In genomic region chr15:80967451-80967850, GRCh38 we compare ENCODE assay signal across 13 cellular contexts. TPM values are rescaled to one million over a fixed set of nuclear protein-coding genes. Genes with fewer than 3 reads are reported as not detected.
DNase-seq lines count a peak whose midpoint lies in the region; TF ChIP-seq lines count a peak whose summit lies in the region.
"Had no signal": no experiment of that assay in that cellular context is flagged by ENCODE, and none has a peak within 500 bp of the region (broad histone marks: within the 10 kb centered on the region; RNA-seq: fewer than 3 reads in every experiment).

No MANE protein-coding gene starts in this region.

- WGBS in iPS DF 6.9 (ENCODE audit: insufficient coverage, insufficient read length): no CpG with 5 or more reads among the region's 3 CpGs
- 17% methylated on average over 3 of the region's 3 CpGs for WGBS in smooth muscle cell (ENCODE audit: low lambda C conversion rate)

- H3K4me3 Mint-ChIP-seq in activated naive CD4-positive, alpha-beta T cell treated with anti-CD3 and anti-CD28 coated beads for 36 hours: no peak overlapping the region
- H3K4me3 Mint-ChIP-seq: activated CD4-positive, alpha-beta memory T cell treated with anti-CD3 and anti-CD28 coated beads for 36 hours; activated naive CD8-positive, alpha-beta T cell; T-helper 17 cell had no signal

- H4K20me1 ChIP-seq in smooth muscle cell (ENCODE audit: low read depth): peaks cover 38% of the 10 kb centered on the region

- H3K27ac ChIP-seq in HUES6 (ENCODE audit: low read depth, low read length): peak overlapping the region; percentile 68
- no peak overlapping the region for H3K27ac ChIP-seq in iPS DF 6.9 (ENCODE audit: low read length)
- no peak overlapping the region for H3K27ac ChIP-seq in smooth muscle cell (ENCODE audit: low read depth)
- no peak overlapping the region for H3K27ac ChIP-seq in colonic mucosa

- H3K27ac Mint-ChIP-seq in activated naive CD4-positive, alpha-beta T cell treated with anti-CD3 and anti-CD28 coated beads for 36 hours: no peak overlapping the region
- H3K27ac Mint-ChIP-seq: activated CD4-positive, alpha-beta memory T cell treated with anti-CD3 and anti-CD28 coated beads for 36 hours; activated naive CD8-positive, alpha-beta T cell had no signal

- intact Hi-C loops in activated naive CD4-positive, alpha-beta T cell treated with anti-CD3 and anti-CD28 coated beads for 36 hours (cut with micrococcal nuclease): no loop called here
- intact Hi-C loops in colonic mucosa (cut with DNase I): no loop called here

- H3K9me3 ChIP-seq in HUES6 (ENCODE audit: control insufficient read depth, insufficient read depth, low read depth, low read length) (no peaks in the 10 kb centered on the region), iPS DF 6.9 (ENCODE audit: control insufficient read depth, insufficient read depth, low read length) (no peaks in the 10 kb centered on the region), smooth muscle cell (replicated peaks; ENCODE audit: low read depth) (no peaks in the 10 kb centered on the region), colonic mucosa (peaks cover 3% of the 10 kb centered on the region)

- H3K9ac ChIP-seq in HUES6 (ENCODE audit: low read length) (no peak overlapping the region), smooth muscle cell (ENCODE audit: low read depth) (no peak overlapping the region), colonic mucosa (ENCODE audit: low read depth in 2 of 2, low read length in 2 of 2) (no peak overlapping the region)

- H3K4me1 Mint-ChIP-seq in activated naive CD4-positive, alpha-beta T cell treated with anti-CD3 and anti-CD28 coated beads for 36 hours (ENCODE audit: low read depth): peaks cover 10% of the 10 kb centered on the region

- no peak for TF ChIP-seq CTCF in astrocyte of the cerebellum (IDR thresholded peaks at IDR 0.05; ENCODE audit: low read depth, low read length, missing control alignments)
- TF ChIP-seq CTCF in smooth muscle cell (IDR thresholded peaks at IDR 0.05; ENCODE audit: borderline replicate concordance, insufficient read depth, poor library complexity, severe bottlenecking): no peak
- no peak for TF ChIP-seq CTCF in colonic mucosa (IDR thresholded peaks at IDR 0.05)

- peak; percentile 85 for DNase-seq in astrocyte of the cerebellum (ENCODE audit: low read depth)
- peak; percentile 68 for DNase-seq in iPS DF 6.9 (ENCODE audit: low read depth, low spot score)
- no peak for DNase-seq in smooth muscle cell (lab: John Stamatoyannopoulos, UW; ENCODE audit: unreplicated experiment)
- no peak for DNase-seq in HEK293T (ENCODE audit: extremely low spot score)
- no peak for DNase-seq in activated naive CD4-positive, alpha-beta T cell treated with anti-CD3 and anti-CD28 coated beads for 36 hours
- no peak for DNase-seq in colonic mucosa
- DNase-seq in stimulated activated CD4-positive, alpha-beta T cell treated with anti-CD3 and anti-CD28 coated beads, Interleukin-4, amount 100 ng/mL, for 1 hour: no peak
- DNase-seq: activated CD4-positive, alpha-beta memory T cell treated with anti-CD3 and anti-CD28 coated beads for 36 hours; effector CD8-positive, alpha-beta T cell; Kasumi-1; T-helper 17 cell had no signal

- POLR2A ChIA-PET in HEK293T (lab: Yijun Ruan, JAX): no interaction called here

- H3K4me3 ChIP-seq in HUES6 (ENCODE audit: low read depth, low read length) (no peak overlapping the region), astrocyte of the cerebellum (ENCODE audit: low read depth, low read length) (no peak overlapping the region), iPS DF 6.9 (ENCODE audit: low read length) (no peak overlapping the region), smooth muscle cell (no peak overlapping the region), colonic mucosa (no peak overlapping the region)

- in situ Hi-C loops in astrocyte of the cerebellum (cut with HindIII; ENCODE audit: low sequenced_read_pairs): loop anchor here (5.0 to 10.0 kb wide), 3 partner anchors 103 to 363 kb away; no protein-coding TSS in a partner anchor

- H3K4me1 ChIP-seq in HUES6 (ENCODE audit: control insufficient read depth, insufficient read depth, low read length) (peaks cover 38% of the 10 kb centered on the region), iPS DF 6.9 (ENCODE audit: control insufficient read depth, insufficient read depth, low read length) (peaks cover 15% of the 10 kb centered on the region), smooth muscle cell (ENCODE audit: low read depth) (peaks cover 5% of the 10 kb centered on the region), colonic mucosa (no peaks in the 10 kb centered on the region)

- peaks cover 32% of the 10 kb centered on the region for H3K36me3 Mint-ChIP-seq in activated naive CD4-positive, alpha-beta T cell treated with anti-CD3 and anti-CD28 coated beads for 36 hours (ENCODE audit: low read depth)

- H3K79me2 ChIP-seq in smooth muscle cell (ENCODE audit: low read depth): no peaks in the 10 kb centered on the region

- H3K27me3 ChIP-seq in HUES6 (ENCODE audit: control insufficient read depth, insufficient read depth, low read length) (no peaks in the 10 kb centered on the region), iPS DF 6.9 (ENCODE audit: control insufficient read depth, insufficient read depth, low read length) (no peaks in the 10 kb centered on the region), smooth muscle cell (ENCODE audit: low read depth) (no peaks in the 10 kb centered on the region), colonic mucosa (no peaks in the 10 kb centered on the region)

- H3K36me3 ChIP-seq in HUES6 (ENCODE audit: control insufficient read depth, insufficient read depth, low read length) (peaks cover 9% of the 10 kb centered on the region), iPS DF 6.9 (ENCODE audit: control insufficient read depth, insufficient read depth, low read length) (peaks cover 3% of the 10 kb centered on the region; the same call in 1 of the 2 replicates), smooth muscle cell (ENCODE audit: low read depth) (no peaks in the 10 kb centered on the region), colonic mucosa (no peaks in the 10 kb centered on the region)

- no peak overlapping the region for H2AFZ ChIP-seq in smooth muscle cell (ENCODE audit: low read depth)

- no peaks in the 10 kb centered on the region for H3F3A ChIP-seq in smooth muscle cell (ENCODE audit: low read depth)

- peaks cover 3% of the 10 kb centered on the region for H3K9me3 Mint-ChIP-seq in activated naive CD4-positive, alpha-beta T cell treated with anti-CD3 and anti-CD28 coated beads for 36 hours

- peak overlapping the region; percentile 29 for H3K4me2 ChIP-seq in smooth muscle cell

- no peaks in the 10 kb centered on the region for H3K27me3 Mint-ChIP-seq in activated naive CD4-positive, alpha-beta T cell treated with anti-CD3 and anti-CD28 coated beads for 36 hours (ENCODE audit: low read depth)
- H3K27me3 Mint-ChIP-seq: activated CD4-positive, alpha-beta memory T cell treated with anti-CD3 and anti-CD28 coated beads for 36 hours; activated naive CD8-positive, alpha-beta T cell; T-helper 17 cell had no signal

- CTCF ChIA-PET in HEK293T (lab: Yijun Ruan, JAX): interaction anchor here (0.9 kb wide), 1 partner anchor 299 kb away, joined by 3 read pairs; no protein-coding TSS in a partner anchor
- CTCF ChIA-PET in activated naive CD4-positive, alpha-beta T cell treated with anti-CD3 and anti-CD28 coated beads for 36 hours (lab: Charles Lee): interaction anchor here (0.8 to 3.6 kb wide), 8 partner anchors 8 to 512 kb away, joined by 3 to 24 read pairs (median 3); partner anchors contain the start of gene CEMIP

TF ChIP-seq in HEK293T, 16 proteins besides CTCF, POLR2A, EP300 and RAD21:
- TF ChIP-seq BHLHE40 (IDR thresholded peaks at IDR 0.05; ENCODE audit: borderline replicate concordance) (no peak), ELF4 (IDR thresholded peaks at IDR 0.05) (no peak), FOXA1 (IDR thresholded peaks at IDR 0.05) (no peak), NFRKB (IDR thresholded peaks at IDR 0.05) (no peak), ZNF384 (IDR thresholded peaks at IDR 0.05) (no peak), CTBP1 (IDR thresholded peaks at IDR 0.05; ENCODE audit: borderline replicate concordance) (no peak), SUZ12 (IDR thresholded peaks at IDR 0.05) (no peak), FOXM1 (IDR thresholded peaks at IDR 0.05; ENCODE audit: borderline replicate concordance) (no peak), TARDBP (IDR thresholded peaks at IDR 0.05) (no peak), FOXK2 (IDR thresholded peaks at IDR 0.05) (no peak), L3MBTL2 (conservative IDR thresholded peaks at IDR 0.05) (no peak), HDGF (IDR thresholded peaks at IDR 0.05; ENCODE audit: borderline replicate concordance) (no peak)

RNA-seq across cellular contexts. Expression of gene MESD, which starts 22.2 kb away (rescaled TPM):
- total RNA-seq in smooth muscle cell (20.1 and 25.6 TPM in 2 replicates), colonic mucosa (10 to 100 TPM; 20.4 to 26.1 TPM)
- polyA plus RNA-seq in smooth muscle cell: 41.4 and 57.4 TPM in 2 replicates
- 10 to 100 TPM; 12.5 to 15.1 TPM for total RNA-seq in activated naive CD4-positive, alpha-beta T cell treated with anti-CD3 and anti-CD28 coated beads for 36 hours

RNA-seq across cellular contexts. Expression of gene TLNRD1, which starts 33.3 kb away (rescaled TPM):
- 10.7 and 11.3 TPM in 2 replicates for total RNA-seq in smooth muscle cell
- 11.9 and 14.1 TPM in 2 replicates for polyA plus RNA-seq in smooth muscle cell
- total RNA-seq in activated naive CD4-positive, alpha-beta T cell treated with anti-CD3 and anti-CD28 coated beads for 36 hours: 10 to 100 TPM; 15.9 to 16.6 TPM
- total RNA-seq in colonic mucosa: 10 to 100 TPM; 28.5 to 33.3 TPM

Comparison
In these comparisons a context has a peak if more than half of its experiments do, and no peak if none do; other contexts are left out.
1. DNase-seq: peak in astrocyte of the cerebellum (single experiment) and iPS DF 6.9 (single experiment); none in smooth muscle cell (single experiment), HEK293T (single experiment), activated naive CD4-positive, alpha-beta T cell treated with anti-CD3 and anti-CD28 coated beads for 36 hours (single experiment), colonic mucosa (single experiment) and stimulated activated CD4-positive, alpha-beta T cell treated with anti-CD3 and anti-CD28 coated beads, Interleukin-4, amount 100 ng/mL, for 1 hour (single experiment).